Comparison of ENCODE assay signal across 8 cellular contexts in genomic region chr15:70815011-70815410, GRCh38. TPM values are rescaled to one million over a fixed set of nuclear protein-coding genes. Genes with fewer than 3 reads are reported as not detected.
"Had no signal": no experiment of that assay in that cellular context is flagged by ENCODE, and none has a peak within 500 bp of the region (broad histone marks: within the 10 kb centered on the region; RNA-seq: fewer than 3 reads in every experiment).

No MANE protein-coding gene starts in this region.

RNA-seq across cellular contexts. Expression of gene LARP6, which starts 38.9 kb away (rescaled TPM):
- total RNA-seq: activated B cell treated with CpG ODN at 0.5 μM for 24 hours; activated CD4-positive, alpha-beta memory T cell treated with anti-CD3 and anti-CD28 coated beads, Interleukin-2, amount 10 ng/mL, durations not matched to agents 7 days and 5 days; activated CD4-positive, alpha-beta T cell treated with anti-CD3 and anti-CD28 coated beads, Interleukin-2, amount 10 ng/mL, durations not matched to agents 24 days and 14 days; activated CD4-positive, alpha-beta T cell treated with anti-CD3 and anti-CD28 coated beads, Interleukin-2, amount 10 ng/mL, durations not matched to agents 7 days and 5 days; activated CD8-positive, alpha-beta memory T cell treated with anti-CD3 and anti-CD28 coated beads, Interleukin-2, amount 10 ng/mL, durations not matched to agents 7 days and 5 days; activated CD8-positive, alpha-beta T cell treated with anti-CD3 and anti-CD28 coated beads, Interleukin-2, amount 10 ng/mL, durations not matched to agents 7 days and 5 days; T-helper 1 cell treated with Interleukin-12 subunit alpha and Interleukin-12 subunit beta and Interleukin-4 antibody, amounts not matched to agents 30 ng/mL and 1 ng/mL, for 36 hours; T-helper 2 cell treated with Interferon-gamma antibody and Interleukin-4, amounts not matched to agents 100 ng/mL and 5 ng/mL, for 36 hours had no signal
